8 cellular contexts compared by ENCODE assay signal in the genomic region with DNA sequence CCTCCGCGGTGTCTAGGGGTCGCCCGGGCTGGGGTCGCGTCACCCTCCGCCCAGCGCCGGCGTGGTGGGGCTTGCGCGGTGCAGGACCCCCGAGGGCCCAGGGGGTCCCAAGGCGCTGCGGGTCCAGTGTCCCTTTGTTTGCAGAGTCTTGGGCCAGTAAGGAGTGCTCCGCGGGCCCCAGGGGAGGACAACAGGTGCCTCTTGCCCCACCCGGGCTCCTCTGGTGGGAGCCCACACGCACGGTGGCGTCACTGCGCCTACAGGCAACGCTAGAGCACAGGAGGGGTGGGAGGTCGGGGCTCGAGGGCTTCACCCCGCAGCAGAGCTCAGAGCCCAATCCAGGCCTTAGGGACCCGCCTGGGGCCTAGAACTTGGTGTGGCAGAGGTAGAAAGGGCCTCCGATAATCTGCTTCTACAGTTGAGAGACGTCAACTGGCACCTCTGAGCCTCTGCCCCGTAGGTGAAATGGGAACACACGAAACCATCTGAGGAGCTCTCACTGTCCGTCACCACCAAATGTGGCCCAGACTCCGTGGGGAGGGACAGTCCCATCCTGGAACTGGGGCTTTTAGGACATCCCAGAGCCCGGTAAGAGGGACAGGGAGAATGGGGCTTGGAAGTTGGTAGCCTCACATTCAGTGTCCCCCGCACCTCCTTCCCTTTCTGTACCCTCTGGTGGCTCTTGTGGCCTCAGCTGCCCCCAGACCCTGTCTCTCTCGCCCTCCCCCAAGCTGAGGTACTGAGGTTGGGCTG. TPM values are rescaled to one million over a fixed set of nuclear protein-coding genes. Genes with fewer than 3 reads are reported as not detected.
DNase-seq lines count a peak whose midpoint lies in the region; ATAC-seq, FAIRE-seq and TF ChIP-seq lines count a peak whose summit lies in the region.

No MANE protein-coding gene starts in this region.

- no peak for DNase-seq in GM12891 (ENCODE audit: insufficient read length, low spot score)
- DNase-seq in T-helper 2 cell, result peak in 4 of 5 experiments; percentile 19 to 74 (median 65)
- DNase-seq in central memory CD4-positive, alpha-beta T cell, result peak; percentile 73
- DNase-seq in upper lobe of right lung, result peak; percentile 72
- DNase-seq in AG20443 (ENCODE audit: low spot score), result no peak
- DNase-seq in UCSD-AML1 (lab: John Stamatoyannopoulos, UW; ENCODE audit: unreplicated experiment), result no peak

- H3K9me3 ChIP-seq in mucosa of rectum (ENCODE audit: control insufficient read depth in 2 of 2, low read length in 2 of 2) (no peaks in the 10 kb centered on the region), upper lobe of right lung (no peaks in the 10 kb centered on the region)

- H3K27ac ChIP-seq in mucosa of rectum (ENCODE audit: low read depth in 2 of 2, low read length in 2 of 2), result peak overlapping the region; percentile 89 to 92
- H3K27ac ChIP-seq in upper lobe of right lung, result peak overlapping the region; percentile 95

- H3K4me3 ChIP-seq in mucosa of rectum (ENCODE audit: low read length in 2 of 2), result peak overlapping the region; percentile 73 to 80
- H3K4me3 ChIP-seq in upper lobe of right lung, result peak overlapping the region; percentile 92

- peak; percentile 56 for TF ChIP-seq POLR2A in GM12891 (IDR thresholded peaks at IDR 0.05; ENCODE audit: low read depth, low read length)

- no peak for FAIRE-seq in GM12891 (lab: Jason Lieb, UNC)

- no peak for TF ChIP-seq CTCF in upper lobe of right lung (IDR thresholded peaks at IDR 0.05)

- intact Hi-C loops in upper lobe of right lung (cut with DNase I), result no loop called here

- peaks cover 38 to 52% of the 10 kb centered on the region in 2 donors for H3K4me1 ChIP-seq in mucosa of rectum (ENCODE audit: control insufficient read depth in 2 of 2, insufficient read depth in 2 of 2, low read length in 2 of 2)
- H3K4me1 ChIP-seq in upper lobe of right lung, result peaks cover 51% of the 10 kb centered on the region

- peaks cover 0 to 3% of the 10 kb centered on the region in 2 donors for H3K36me3 ChIP-seq in mucosa of rectum (ENCODE audit: control insufficient read depth in 2 of 2, insufficient read depth in 2 of 2, low read length in 2 of 2)
- H3K36me3 ChIP-seq in upper lobe of right lung, result peaks cover 9% of the 10 kb centered on the region

- H3K27me3 ChIP-seq in mucosa of rectum (ENCODE audit: control insufficient read depth in 2 of 2, insufficient read depth in 2 of 2, low read length in 2 of 2), result peaks cover 0 to 3% of the 10 kb centered on the region in 2 donors
- H3K27me3 ChIP-seq in upper lobe of right lung, result no peaks in the 10 kb centered on the region

- H3K9ac ChIP-seq in mucosa of rectum (ENCODE audit: low read depth in 1 of 2, low read length in 2 of 2), result peak overlapping the region; percentile 72 to 81

- ATAC-seq in upper lobe of right lung (no peak), GM21723 (IDR thresholded peaks at IDR 0.05; ENCODE audit: unreplicated experiment) (no peak)

TF ChIP-seq in GM12891, 5 proteins besides CTCF, POLR2A, EP300 and RAD21:
- TF ChIP-seq SPI1 (IDR thresholded peaks at IDR 0.05; ENCODE audit: low read depth, low read length), result no peak
- TF ChIP-seq POLR2AphosphoS5 (IDR thresholded peaks at IDR 0.05; ENCODE audit: low read depth, low read length), result peak; percentile 53; the same call in 1 of the 2 replicates
- TF ChIP-seq POU2F2 (IDR thresholded peaks at IDR 0.05; ENCODE audit: low read depth, low read length), result peak; percentile 43; the same call in 1 of the 2 replicates

RNA-seq across cellular contexts. Expression of a gene that starts 1.4 kb away (rescaled TPM):
- 54.4 TPM for polyA plus RNA-seq in GM12891 (2012; ENCODE audit: low read depth, missing spikeins)
- total RNA-seq in upper lobe of right lung, result 32.8 TPM

RNA-seq across cellular contexts. Expression of a gene that starts 32.8 kb away (rescaled TPM):
- polyA plus RNA-seq in GM12891 (2012; ENCODE audit: low read depth, missing spikeins), result 0.60 TPM
- total RNA-seq in upper lobe of right lung, result 0.29 TPM

Comparison
In these comparisons a context has a peak if more than half of its experiments do, and no peak if none do; other contexts are left out.
1. DNase-seq: peak in T-helper 2 cell (4 of 5), central memory CD4-positive, alpha-beta T cell (single experiment) and upper lobe of right lung (single experiment); none in GM12891 (single experiment), AG20443 (single experiment) and UCSD-AML1 (single experiment).